Comparison of ENCODE assay signal across 8 cellular contexts in genomic region chr11:71792621-71793235, GRCh38. TPM values are rescaled to one million over a fixed set of nuclear protein-coding genes. Genes with fewer than 3 reads are reported as not detected.
DNase-seq lines count a peak whose midpoint lies in the region; ATAC-seq, FAIRE-seq and TF ChIP-seq lines count a peak whose summit lies in the region.
"Not testable (repeated sequence)": the region's sequence is repeated elsewhere in the genome, so short reads cannot be mapped to it uniquely, and the experiment has no call there.

No MANE protein-coding gene starts in this region.

- ATAC-seq in CD8-positive, alpha-beta T cell; K562; natural killer cell: not testable (repeated sequence)

- H3K36me3 Mint-ChIP-seq in CD8-positive, alpha-beta T cell = peaks cover 14% of the 10 kb centered on the region
- not testable (repeated sequence) for H3K36me3 Mint-ChIP-seq in natural killer cell

- not testable (repeated sequence) for H3K4me2 ChIP-seq in PC-9; K562 (ENCODE audit: insufficient read depth, low read length)

- not testable (repeated sequence) for TF ChIP-seq EP300 in K562 (IDR thresholded peaks at IDR 0.05; ENCODE audit: low read length)

- H4K20me1 ChIP-seq in PC-9 (ENCODE audit: insufficient read depth); K562 (replicated peaks; ENCODE audit: control insufficient read depth, insufficient read depth, low read length): not testable (repeated sequence)

- 94% methylated on average over 4 of the region's 6 CpGs for WGBS in K562 (ENCODE audit: insufficient coverage, low coverage, missing lambda C conversion rate)

- not testable (repeated sequence) for H3K9me3 ChIP-seq in CD8-positive, alpha-beta T cell (ENCODE audit: low read length); PC-9 (ENCODE audit: insufficient read depth, low read depth); K562 (replicated peaks; ENCODE audit: control insufficient read depth, insufficient read depth, low read depth, low read length)

- not testable (repeated sequence) for H2AFZ ChIP-seq in PC-9; K562 (ENCODE audit: low read depth, low read length)

- peak; percentile 53 for TF ChIP-seq CTCF in CD8-positive, alpha-beta T cell (IDR thresholded peaks at IDR 0.05)
- TF ChIP-seq CTCF in PC-9 (conservative IDR thresholded peaks at IDR 0.05) (peak; percentile 85), K562 (IDR thresholded peaks at IDR 0.05 in 2 of 3, conservative IDR thresholded peaks at IDR 0.05 in 1 of 3; ENCODE audit: insufficient read depth in 2 of 3, low read depth in 1 of 3, low read length in 3 of 3) (peak; percentile 25 to 39 (median 37); a peak in 2 of 6 replicates), natural killer cell (IDR thresholded peaks at IDR 0.05) (peak; percentile 51)

- H3K4me3 ChIP-seq in CD8-positive, alpha-beta T cell (ENCODE audit: low read depth, low read length); PC-9; K562: not testable (repeated sequence)

- peaks cover 29% of the 10 kb centered on the region for H3F3A ChIP-seq in PC-9 (ENCODE audit: insufficient read depth, low read depth)

- H3K4me1 Mint-ChIP-seq in CD8-positive, alpha-beta T cell (ENCODE audit: low read depth); natural killer cell: not testable (repeated sequence)

- not testable (repeated sequence) for H3K27ac Mint-ChIP-seq in CD8-positive, alpha-beta T cell; natural killer cell

- H3K36me3 ChIP-seq in CD8-positive, alpha-beta T cell (ENCODE audit: insufficient read depth, low read length); PC-9 (ENCODE audit: low read depth); K562 (ENCODE audit: control insufficient read depth, insufficient read depth, low read length): not testable (repeated sequence)

- H3K79me2 ChIP-seq in PC-9 (ENCODE audit: low read depth); K562 (ENCODE audit: control insufficient read depth, insufficient read depth, low read length): not testable (repeated sequence)

- H3K9me3 Mint-ChIP-seq in CD8-positive, alpha-beta T cell; natural killer cell: not testable (repeated sequence)

- peak in 1 of 2 experiments; percentile 48; a peak in 2 of 4 replicates for TF ChIP-seq RAD21 in K562 (CRISPR knock-in tag; conservative IDR thresholded peaks at IDR 0.05 in 1 of 2, IDR thresholded peaks at IDR 0.05 in 1 of 2)

- POLR2A ChIA-PET in CD8-positive, alpha-beta T cell (lab: Charles Lee); PC-9 (lab: Charles Lee; ENCODE audit: unreplicated experiment): not testable (repeated sequence)
- POLR2A ChIA-PET in K562 (lab: Yijun Ruan, JAX) = interaction anchor here (0.6 kb wide), 1 partner anchor 19 kb away, joined by 3 read pairs; no protein-coding TSS in a partner anchor

- CTCF ChIA-PET in CD8-positive, alpha-beta T cell (lab: Charles Lee) = interaction anchor here (0.9 to 2.3 kb wide), 2 partner anchors 9 to 20 kb away, joined by 4 to 7 read pairs; no protein-coding TSS in a partner anchor
- CTCF ChIA-PET in PC-9 (lab: Charles Lee) = interaction anchor here (0.6 to 0.7 kb wide), 2 partner anchors 121 to 300 kb away, joined by 5 read pairs; no protein-coding TSS in a partner anchor
- CTCF ChIA-PET in K562 (lab: Yijun Ruan, JAX; ENCODE audit: low intra/inter-chr PET ratio) = not testable (repeated sequence)

- not testable (repeated sequence) for H3K9ac ChIP-seq in K562 (ENCODE audit: insufficient read depth in 1 of 2, low read depth in 2 of 2, low read length in 2 of 2)

- H3K27me3 ChIP-seq in CD8-positive, alpha-beta T cell (ENCODE audit: insufficient read depth, low read length); PC-9 (ENCODE audit: insufficient read depth, low read depth); K562 (ENCODE audit: control insufficient read depth in 2 of 2, insufficient read depth in 2 of 2, low read length in 2 of 2): not testable (repeated sequence)

- not testable (repeated sequence) for BruUV-seq in PC-9 (replicated peaks; lab: Mats Ljungman, UMichigan); K562 (replicated peaks; lab: Mats Ljungman, UMichigan)

- TF ChIP-seq POLR2A in K562 (conservative IDR thresholded peaks at IDR 0.05) = not testable (repeated sequence)

- H3K4me3 Mint-ChIP-seq in CD8-positive, alpha-beta T cell; natural killer cell: not testable (repeated sequence)

- in situ Hi-C loops in K562 (cut with MboI) = not testable (repeated sequence)

- not testable (repeated sequence) for H3K9me1 ChIP-seq in K562 (ENCODE audit: control insufficient read depth, insufficient read depth, low read length)

- H3K27me3 Mint-ChIP-seq in CD8-positive, alpha-beta T cell (ENCODE audit: low read depth); natural killer cell (ENCODE audit: low read depth in 2 of 2): not testable (repeated sequence)

- intact Hi-C loops in CD8-positive, alpha-beta T cell (cut with DNase I, micrococcal nuclease) = loop anchor here in 1 of 2 experiments (2.0 kb wide), 1 partner anchor 20 kb away; no protein-coding TSS in a partner anchor
- intact Hi-C loops in PC-9 (cut with micrococcal nuclease; ENCODE audit: unreplicated experiment) = loop anchor here (5.0 kb wide), 1 partner anchor 655 kb away; no protein-coding TSS in a partner anchor
- intact Hi-C loops in K562 (cut with micrococcal nuclease) = loop anchor here (10.0 kb wide), 1 partner anchor 642 kb away; the partner anchor contains the start of gene CLPB
- intact Hi-C loops in natural killer cell (cut with micrococcal nuclease) = not testable (repeated sequence)

- H3K4me1 ChIP-seq in CD8-positive, alpha-beta T cell (ENCODE audit: insufficient read depth, low read length); K562 (replicated peaks in 1 of 2; ENCODE audit: control insufficient read depth in 2 of 2, insufficient read depth in 2 of 2, low read length in 2 of 2): not testable (repeated sequence)
- H3K4me1 ChIP-seq in PC-9 (replicated peaks; ENCODE audit: insufficient read depth) = peaks cover 44% of the 10 kb centered on the region

- not testable (repeated sequence) for FAIRE-seq in K562 (lab: Jason Lieb, UNC)

- not testable (repeated sequence) for H3K27ac ChIP-seq in CD8-positive, alpha-beta T cell (ENCODE audit: low read depth, low read length); PC-9; K562 (ENCODE audit: extremely low read depth, low read depth, low read length)

- not testable (repeated sequence) for H3K9me2 ChIP-seq in PC-9 (ENCODE audit: insufficient read depth)

- peak; percentile 34 to 69 (median 57) for DNase-seq in CD8-positive, alpha-beta T cell
- DNase-seq in HT1080 (ENCODE audit: low read depth) (peak; percentile 44), PC-9 (peak; percentile 35 to 70), germinal center (ENCODE audit: low spot score) (peak; percentile 16), natural killer cell (peak; percentile 43)
- DNase-seq in activated CD4-positive, alpha-beta T cell treated with anti-CD3 and anti-CD28 coated beads, Interleukin-2, amount 50 U/mL, for 1 hour = peak; percentile 60
- DNase-seq in K562 (ENCODE audit: extremely low read depth in 1 of 4, low spot score in 3 of 4) = not testable (repeated sequence)
- peak; percentile 28 to 61 (median 50) for DNase-seq in stimulated activated naive CD4-positive, alpha-beta T cell (lab: John Stamatoyannopoulos, UW)

RNA-seq across cellular contexts. Expression of gene DEFB108B, which starts 40.3 kb away (rescaled TPM):
- total RNA-seq in CD8-positive, alpha-beta T cell = not detected
- not detected in 2 replicates for total RNA-seq in HT1080 (2014; rRNA removed; shearing (Covaris generic))
- not detected in 2 replicates for polyA plus RNA-seq in HT1080 (2015; cell fraction: cytosol; rRNA removed)
- not detected in 2 replicates for polyA plus RNA-seq in HT1080 (2015; cell fraction: nucleus; rRNA removed)
- not detected in 2 replicates for total RNA-seq in PC-9 (2021)
- not detected in 2 replicates for total RNA-seq in K562 (2011; cell fraction: chromatin; rRNA removed; ENCODE audit: low replicate concordance)
- not detected in 2 replicates for total RNA-seq in K562 (2011; cell fraction: nucleolus; rRNA removed)
- not detected in 2 replicates for total RNA-seq in K562 (2011; cell fraction: nucleoplasm; rRNA removed)
- total RNA-seq in K562 (2014; rRNA removed) = not detected in 2 replicates
- not detected in 2 replicates for total RNA-seq in K562 (2014; rRNA removed; fragmentation: Illumina TruSeq; extraction: Trizol)
- not detected in 2 replicates for total RNA-seq in K562 (2015; rRNA removed; fragmentation: Illumina TruSeq; extraction: Trizol)
- not detected in 2 replicates for total RNA-seq in K562 (2021)
- not detected in 2 replicates for polyA plus RNA-seq in K562 (2011; rRNA removed)
- not detected in 2 replicates for polyA plus RNA-seq in K562 (2011; cell fraction: cytosol; rRNA removed)
- polyA plus RNA-seq in K562 (2011; cell fraction: nucleus; rRNA removed) = not detected in 2 replicates
- not detected in 2 replicates for polyA plus RNA-seq in K562 (2012)
- not detected in 2 replicates for polyA plus RNA-seq in K562 (2014; fragmentation: Illumina TruSeq; extraction: Trizol)
- not detected for polyA plus RNA-seq in K562 (2014; fragmentation: Nextera tagmentation; extraction: Ambion mirVana)
- polyA plus RNA-seq in K562 (2014; rRNA removed) = not detected in 2 replicates
- not detected in 2 replicates for polyA minus RNA-seq in K562 (2011; rRNA and poly(A)+ RNA removed)
- not detected in 2 replicates for polyA minus RNA-seq in K562 (2011; cell fraction: cytosol; rRNA and poly(A)+ RNA removed)
- polyA minus RNA-seq in K562 (2011; cell fraction: nucleus; rRNA and poly(A)+ RNA removed) = not detected in 2 replicates
- total RNA-seq in natural killer cell = not detected
